In genomic region chr15:65833501-65834220, GRCh38 we compare ENCODE assay signal across 7 cellular contexts. TPM values are rescaled to one million over a fixed set of nuclear protein-coding genes. Genes with fewer than 3 reads are reported as not detected.
A peak's percentile ranks its signal among the peaks of the same experiment; 100 is the strongest.
DNase-seq lines count a peak whose midpoint lies in the region; ATAC-seq and TF ChIP-seq lines count a peak whose summit lies in the region.

No MANE protein-coding gene starts in this region.

- H4K91ac ChIP-seq in neuronal stem cell (ENCODE audit: low read depth, low read length, poor library complexity): no peak overlapping the region

- H2BK15ac ChIP-seq in neuronal stem cell (ENCODE audit: low read length): no peak overlapping the region

- no peaks in the 10 kb centered on the region for H3K9me3 ChIP-seq in duodenal mucosa (ENCODE audit: control insufficient read depth in 1 of 2, low read length in 2 of 2)
- no peaks in the 10 kb centered on the region for H3K9me3 ChIP-seq in neuronal stem cell (replicated peaks in 1 of 2; ENCODE audit: control insufficient read depth in 2 of 2, insufficient read depth in 1 of 2, low read depth in 1 of 2, low read length in 2 of 2)

- H2AK5ac ChIP-seq in neuronal stem cell (ENCODE audit: low read depth, low read length): no peak overlapping the region

- H3K27ac ChIP-seq in duodenal mucosa (ENCODE audit: low read depth, low read length) (peak overlapping the region; percentile 88), neuronal stem cell (replicated peaks; ENCODE audit: low read length) (no peak overlapping the region)

- H3K14ac ChIP-seq in neuronal stem cell (ENCODE audit: low read length): no peak overlapping the region

- H2BK120ac ChIP-seq in neuronal stem cell (ENCODE audit: low read depth, low read length): no peak overlapping the region

- H3K4me1 ChIP-seq in duodenal mucosa (ENCODE audit: control insufficient read depth in 1 of 2, insufficient read depth in 2 of 2, low read length in 2 of 2): peaks cover 30% of the 10 kb centered on the region in 2 donors
- H3K4me1 ChIP-seq in neuronal stem cell (ENCODE audit: control insufficient read depth in 2 of 2, insufficient read depth in 1 of 2, low read depth in 1 of 2, low read length in 2 of 2): peaks cover 3 to 6% of the 10 kb centered on the region in 2 donors

- H3K4me2 ChIP-seq in neuronal stem cell (ENCODE audit: insufficient read depth, low read length, poor library complexity, severe bottlenecking): no peak overlapping the region

- no peak overlapping the region for H3K18ac ChIP-seq in neuronal stem cell (ENCODE audit: low read length)

- H3K27me3 ChIP-seq in duodenal mucosa (ENCODE audit: control insufficient read depth in 1 of 2, insufficient read depth in 2 of 2, low read length in 2 of 2): no peaks in the 10 kb centered on the region
- no peaks in the 10 kb centered on the region for H3K27me3 ChIP-seq in neuronal stem cell (ENCODE audit: control insufficient read depth in 3 of 3, insufficient read depth in 3 of 3, low read depth in 1 of 3, low read length in 3 of 3)

- H2BK12ac ChIP-seq in neuronal stem cell (ENCODE audit: low read length): no peak overlapping the region

- H4K8ac ChIP-seq in neuronal stem cell (ENCODE audit: low read depth, low read length): no peak overlapping the region

- H3K9ac ChIP-seq in duodenal mucosa (ENCODE audit: low read depth in 1 of 2, low read length in 2 of 2) (peak overlapping the region in 1 of 2 donors; percentile 57), neuronal stem cell (ENCODE audit: low read depth, low read length, poor library complexity) (no peak overlapping the region)

- no peak overlapping the region for H2BK5ac ChIP-seq in neuronal stem cell (ENCODE audit: low read length)

- H3K4ac ChIP-seq in neuronal stem cell (ENCODE audit: low read length): no peak overlapping the region

- no peaks in the 10 kb centered on the region for H3K79me1 ChIP-seq in neuronal stem cell (ENCODE audit: low read depth, low read length)

- no peaks in the 10 kb centered on the region for H3K36me3 ChIP-seq in duodenal mucosa (ENCODE audit: control insufficient read depth in 1 of 2, insufficient read depth in 2 of 2, low read length in 2 of 2)
- no peaks in the 10 kb centered on the region for H3K36me3 ChIP-seq in neuronal stem cell (replicated peaks in 1 of 2; ENCODE audit: control insufficient read depth in 2 of 2, insufficient read depth in 2 of 2, low read length in 2 of 2)

- H3K4me3 ChIP-seq in duodenal mucosa (ENCODE audit: low read depth in 1 of 2, low read length in 2 of 2): peak overlapping the region in 1 of 2 donors; percentile 54
- H3K4me3 ChIP-seq in neuronal stem cell (ENCODE audit: low read length in 2 of 2): no peak overlapping the region

- ATAC-seq in SK-N-SH treated with all-trans-retinoic acid at 6 μM for 48 hours (peak; percentile 12; the same call in 1 of the 3 replicates), GM18909 (IDR thresholded peaks at IDR 0.05; ENCODE audit: poor library complexity, unreplicated experiment) (no peak), GM21737 (IDR thresholded peaks at IDR 0.05; ENCODE audit: unreplicated experiment) (no peak), HG03460 (IDR thresholded peaks at IDR 0.05; ENCODE audit: unreplicated experiment) (no peak)

- WGBS in neuronal stem cell (ENCODE audit: extremely low coverage in 2 of 2, insufficient read length in 2 of 2, insufficient replicate concordance in 1 of 2), 2 donors: no CpG with 5 or more reads among the region's 4 CpGs

- H3K23ac ChIP-seq in neuronal stem cell (ENCODE audit: low read depth, low read length, poor library complexity): no peak overlapping the region

- peak overlapping the region; percentile 89 for H2AFZ ChIP-seq in neuronal stem cell (ENCODE audit: low read length)

- DNase-seq in LHCN-M2 (ENCODE audit: low read depth): peak; percentile 32
- no peak for DNase-seq in neuronal stem cell (ENCODE audit: low spot score)

TF ChIP-seq in SK-N-SH treated with all-trans-retinoic acid at 6 μM for 48 hours, 23 proteins besides CTCF, POLR2A, EP300 and RAD21:
- no peak for TF ChIP-seq PATZ1 (CRISPR knock-in tag; IDR thresholded peaks at IDR 0.05; ENCODE audit: borderline replicate concordance)
- no peak for TF ChIP-seq BACH2 (CRISPR knock-in tag; IDR thresholded peaks at IDR 0.05; ENCODE audit: borderline replicate concordance)
- TF ChIP-seq ZC3H10 (CRISPR knock-in tag; IDR thresholded peaks at IDR 0.05): no peak
- no peak for TF ChIP-seq RARB (CRISPR knock-in tag; IDR thresholded peaks at IDR 0.05)
- TF ChIP-seq ZNF70 (CRISPR knock-in tag; IDR thresholded peaks at IDR 0.05): no peak
- TF ChIP-seq ZNF565 (CRISPR knock-in tag; conservative IDR thresholded peaks at IDR 0.05; ENCODE audit: low read depth): no peak
- no peak for TF ChIP-seq CREB5 (CRISPR knock-in tag; IDR thresholded peaks at IDR 0.05; ENCODE audit: low read depth)
- no peak for TF ChIP-seq ZNF8 (CRISPR knock-in tag; IDR thresholded peaks at IDR 0.05)
- no peak for TF ChIP-seq ZFP3 (CRISPR knock-in tag; IDR thresholded peaks at IDR 0.05)
- TF ChIP-seq ARNTL (CRISPR knock-in tag; IDR thresholded peaks at IDR 0.05; ENCODE audit: borderline replicate concordance, low read depth): no peak
- no peak for TF ChIP-seq OSR1 (CRISPR knock-in tag; IDR thresholded peaks at IDR 0.05)
- no peak for TF ChIP-seq CSRNP3 (CRISPR knock-in tag; IDR thresholded peaks at IDR 0.05)
- no peak for TF ChIP-seq TOX (CRISPR knock-in tag; IDR thresholded peaks at IDR 0.05; ENCODE audit: borderline replicate concordance)
- no peak for TF ChIP-seq ZFP30 (CRISPR knock-in tag; IDR thresholded peaks at IDR 0.05)
- TF ChIP-seq PPARA (CRISPR knock-in tag; IDR thresholded peaks at IDR 0.05; ENCODE audit: borderline replicate concordance): no peak
- no peak for TF ChIP-seq CSDC2 (CRISPR knock-in tag; IDR thresholded peaks at IDR 0.05)

RNA-seq across cellular contexts. Expression of gene RAB11A, which starts 35.6 kb away (rescaled TPM):
- total RNA-seq in LHCN-M2 (2014; rRNA removed): 219 and 243 TPM in 2 replicates
- 193 TPM for polyA plus RNA-seq in LHCN-M2 (2012)
- 328 TPM for polyA plus RNA-seq in neuronal stem cell (2013, experiment 1 of 2)
- 322 TPM for polyA plus RNA-seq in neuronal stem cell (2013, experiment 2 of 2)

RNA-seq across cellular contexts. Expression of gene DENND4A, which starts 41.6 kb away (rescaled TPM):
- total RNA-seq in LHCN-M2 (2014; rRNA removed): 7.8 and 16.4 TPM in 2 replicates
- polyA plus RNA-seq in LHCN-M2 (2012): 2.5 TPM
- 3.2 TPM for polyA plus RNA-seq in neuronal stem cell (2013, experiment 1 of 2)
- 3.2 TPM for polyA plus RNA-seq in neuronal stem cell (2013, experiment 2 of 2)
